In genomic region chr11:61860054-61860903, GRCh38 we compare ENCODE assay signal across 16 cellular contexts. TPM values are rescaled to one million over a fixed set of nuclear protein-coding genes. Genes with fewer than 3 reads are reported as not detected.
DNase-seq lines count a peak whose midpoint lies in the region; ATAC-seq, FAIRE-seq and TF ChIP-seq lines count a peak whose summit lies in the region.
"Had no signal": no experiment of that assay in that cellular context is flagged by ENCODE, and none has a peak within 500 bp of the region (broad histone marks: within the 10 kb centered on the region; RNA-seq: fewer than 3 reads in every experiment).

No MANE protein-coding gene starts in this region.

- CTCF ChIA-PET in activated CD4-positive, alpha-beta memory T cell treated with anti-CD3 and anti-CD28 coated beads, Interleukin-2, amount 10 ng/mL, durations not matched to agents 7 days and 5 days (lab: Charles Lee): interaction anchor here (1.0 kb wide), 1 partner anchor 63 kb away, joined by 4 read pairs; no protein-coding TSS in a partner anchor

- TF ChIP-seq POLR2A in GM12892 (IDR thresholded peaks at IDR 0.05; ENCODE audit: low read depth, low read length) (no peak), vagina (IDR thresholded peaks at IDR 0.05) (no peak)

- H3K9me3 Mint-ChIP-seq in activated CD4-positive, alpha-beta memory T cell treated with anti-CD3 and anti-CD28 coated beads, Interleukin-2, amount 10 ng/mL, durations not matched to agents 7 days and 5 days: no peaks in the 10 kb centered on the region
- H3K9me3 Mint-ChIP-seq: activated naive CD4-positive, alpha-beta T cell treated with anti-CD3 and anti-CD28 coated beads for 36 hours had no signal

- H3K27me3 ChIP-seq in vagina: no peaks in the 10 kb centered on the region
- H3K27me3 ChIP-seq: gastrocnemius medialis had no signal

- FAIRE-seq in GM12892 (lab: Jason Lieb, UNC): peak; percentile 14

- no peak for TF ChIP-seq CTCF in vagina (IDR thresholded peaks at IDR 0.05)

- peaks cover 2% of the 10 kb centered on the region for H3K4me1 Mint-ChIP-seq in T-helper 17 cell
- no peaks in the 10 kb centered on the region for H3K4me1 Mint-ChIP-seq in activated CD4-positive, alpha-beta memory T cell treated with anti-CD3 and anti-CD28 coated beads, Interleukin-2, amount 10 ng/mL, durations not matched to agents 7 days and 5 days

- H3K9me3 ChIP-seq in T-helper 17 cell (ENCODE audit: control insufficient read depth, low read length, poor library complexity, severe bottlenecking) (no peaks in the 10 kb centered on the region), vagina (no peaks in the 10 kb centered on the region)
- H3K9me3 ChIP-seq: gastrocnemius medialis had no signal

- peaks cover 6% of the 10 kb centered on the region for H3K4me1 ChIP-seq in vagina
- H3K4me1 ChIP-seq: gastrocnemius medialis had no signal

- POLR2A ChIA-PET in activated CD4-positive, alpha-beta memory T cell treated with anti-CD3 and anti-CD28 coated beads, Interleukin-2, amount 10 ng/mL, durations not matched to agents 7 days and 5 days (lab: Charles Lee): no interaction called here

- ATAC-seq in T-helper 17 cell (no peak), Right ventricle myocardium superior (ENCODE audit: poor library complexity) (peak; percentile 86), sciatic nerve (peak; percentile 56), HG02623 (IDR thresholded peaks at IDR 0.05; ENCODE audit: unreplicated experiment) (no peak)
- ATAC-seq: Panc1 had no signal

- H3K4me3 ChIP-seq in vagina: no peak overlapping the region
- H3K4me3 ChIP-seq: gastrocnemius medialis had no signal

- H3K27ac Mint-ChIP-seq in T-helper 17 cell: no peak overlapping the region
- no peak overlapping the region for H3K27ac Mint-ChIP-seq in activated CD4-positive, alpha-beta memory T cell treated with anti-CD3 and anti-CD28 coated beads, Interleukin-2, amount 10 ng/mL, durations not matched to agents 7 days and 5 days
- H3K27ac Mint-ChIP-seq: activated naive CD4-positive, alpha-beta T cell treated with anti-CD3 and anti-CD28 coated beads for 36 hours had no signal

- H3K27me3 Mint-ChIP-seq in T-helper 17 cell: no peaks in the 10 kb centered on the region
- no peaks in the 10 kb centered on the region for H3K27me3 Mint-ChIP-seq in activated CD4-positive, alpha-beta memory T cell treated with anti-CD3 and anti-CD28 coated beads, Interleukin-2, amount 10 ng/mL, durations not matched to agents 7 days and 5 days

- no peak overlapping the region for H3K27ac ChIP-seq in vagina
- H3K27ac ChIP-seq: gastrocnemius medialis had no signal

- H3K36me3 Mint-ChIP-seq in T-helper 17 cell (ENCODE audit: low read depth): no peaks in the 10 kb centered on the region
- peaks cover 34% of the 10 kb centered on the region for H3K36me3 Mint-ChIP-seq in activated CD4-positive, alpha-beta memory T cell treated with anti-CD3 and anti-CD28 coated beads, Interleukin-2, amount 10 ng/mL, durations not matched to agents 7 days and 5 days (ENCODE audit: low read depth)

- H3K4me3 Mint-ChIP-seq in T-helper 17 cell: peak overlapping the region; percentile 59
- no peak overlapping the region for H3K4me3 Mint-ChIP-seq in activated CD4-positive, alpha-beta memory T cell treated with anti-CD3 and anti-CD28 coated beads, Interleukin-2, amount 10 ng/mL, durations not matched to agents 7 days and 5 days
- H3K4me3 Mint-ChIP-seq: activated naive CD4-positive, alpha-beta T cell treated with anti-CD3 and anti-CD28 coated beads for 36 hours had no signal

- intact Hi-C loops in Right ventricle myocardium superior (cut with DNase I) (no loop called here), sciatic nerve (cut with DNase I) (no loop called here), vagina (cut with DNase I) (no loop called here)

- peaks cover 0 to 17% of the 10 kb centered on the region in 2 donors for H3K36me3 ChIP-seq in vagina
- H3K36me3 ChIP-seq: gastrocnemius medialis had no signal

- no peak for DNase-seq in GM12892 (ENCODE audit: insufficient read length)
- DNase-seq in T-helper 17 cell: no peak
- peak; percentile 87 for DNase-seq in Right ventricle myocardium superior
- no peak for DNase-seq in sciatic nerve (ENCODE audit: low spot score)
- DNase-seq in activated effector memory CD4-positive, alpha-beta T cell treated with anti-CD3 and anti-CD28 coated beads, Interleukin-2, amount 50 U/mL, for 16 hours: no peak
- DNase-seq in vagina (ENCODE audit: extremely low spot score in 2 of 2): no peak
- DNase-seq in activated CD4-positive, alpha-beta memory T cell treated with anti-CD3 and anti-CD28 coated beads, Interleukin-2, amount 10 ng/mL, durations not matched to agents 7 days and 5 days: no peak
- DNase-seq: activated naive CD4-positive, alpha-beta T cell treated with anti-CD3 and anti-CD28 coated beads for 36 hours; cortex of kidney; GF-D8; Karpas-422; NCI-H2227 treated with DMSO at 0.1 percent for 48 hours had no signal

RNA-seq across cellular contexts. Expression of gene FADS3, which starts 31.1 kb away (rescaled TPM):
- polyA plus RNA-seq in GM12892 (2012; ENCODE audit: missing spikeins): 3.9 TPM
- total RNA-seq in T-helper 17 cell: 10 to 100 TPM in 1 of 2 donors, 1 to 10 TPM in 1; 8.5 to 14.5 TPM
- 76.0 TPM for total RNA-seq in Right ventricle myocardium superior
- 127 TPM for total RNA-seq in sciatic nerve
- 41.5 TPM for total RNA-seq in vagina
- 1 to 10 TPM; 5.2 to 5.4 TPM for total RNA-seq in activated CD4-positive, alpha-beta memory T cell treated with anti-CD3 and anti-CD28 coated beads, Interleukin-2, amount 10 ng/mL, durations not matched to agents 7 days and 5 days

RNA-seq across cellular contexts. Expression of gene FADS2, which starts 32.2 kb away (rescaled TPM):
- 82.0 TPM for polyA plus RNA-seq in GM12892 (2012; ENCODE audit: missing spikeins)
- 10 to 100 TPM in 1 of 2 donors, 1 to 10 TPM in 1; 5.2 to 15.7 TPM for total RNA-seq in T-helper 17 cell
- 20.5 TPM for total RNA-seq in Right ventricle myocardium superior
- 140 TPM for total RNA-seq in sciatic nerve
- 25.5 TPM for total RNA-seq in vagina
- 100 to 1,000 TPM; 251 to 253 TPM for total RNA-seq in activated CD4-positive, alpha-beta memory T cell treated with anti-CD3 and anti-CD28 coated beads, Interleukin-2, amount 10 ng/mL, durations not matched to agents 7 days and 5 days

RNA-seq across cellular contexts. Expression of gene FADS1, which starts 43.5 kb away (rescaled TPM):
- 17.8 TPM for polyA plus RNA-seq in GM12892 (2012; ENCODE audit: missing spikeins)
- total RNA-seq in T-helper 17 cell (1 to 10 TPM; 1.2 to 4.6 TPM), Right ventricle myocardium superior (21.3 TPM), sciatic nerve (99.3 TPM), vagina (9.8 TPM)
- 10 to 100 TPM; 63.6 to 68.2 TPM for total RNA-seq in activated CD4-positive, alpha-beta memory T cell treated with anti-CD3 and anti-CD28 coated beads, Interleukin-2, amount 10 ng/mL, durations not matched to agents 7 days and 5 days

RNA-seq across cellular contexts. Expression of gene RAB3IL1, which starts 57.1 kb away (rescaled TPM):
- not detected for polyA plus RNA-seq in GM12892 (2012; ENCODE audit: missing spikeins)
- total RNA-seq in T-helper 17 cell: not detected
- 10.8 TPM for total RNA-seq in Right ventricle myocardium superior
- total RNA-seq in sciatic nerve: 70.5 TPM
- total RNA-seq in vagina: 32.2 TPM
- not detected for total RNA-seq in activated CD4-positive, alpha-beta memory T cell treated with anti-CD3 and anti-CD28 coated beads, Interleukin-2, amount 10 ng/mL, durations not matched to agents 7 days and 5 days
- total RNA-seq: activated CD8-positive, alpha-beta memory T cell treated with anti-CD3 and anti-CD28 coated beads for 36 hours had no signal

Comparison
In these comparisons a context has a peak if more than half of its experiments do, and no peak if none do; other contexts are left out.
1. ATAC-seq: peak in Right ventricle myocardium superior (single experiment) and sciatic nerve (single experiment); none in T-helper 17 cell (single experiment) and HG02623 (single experiment).